In the genomic region with DNA sequence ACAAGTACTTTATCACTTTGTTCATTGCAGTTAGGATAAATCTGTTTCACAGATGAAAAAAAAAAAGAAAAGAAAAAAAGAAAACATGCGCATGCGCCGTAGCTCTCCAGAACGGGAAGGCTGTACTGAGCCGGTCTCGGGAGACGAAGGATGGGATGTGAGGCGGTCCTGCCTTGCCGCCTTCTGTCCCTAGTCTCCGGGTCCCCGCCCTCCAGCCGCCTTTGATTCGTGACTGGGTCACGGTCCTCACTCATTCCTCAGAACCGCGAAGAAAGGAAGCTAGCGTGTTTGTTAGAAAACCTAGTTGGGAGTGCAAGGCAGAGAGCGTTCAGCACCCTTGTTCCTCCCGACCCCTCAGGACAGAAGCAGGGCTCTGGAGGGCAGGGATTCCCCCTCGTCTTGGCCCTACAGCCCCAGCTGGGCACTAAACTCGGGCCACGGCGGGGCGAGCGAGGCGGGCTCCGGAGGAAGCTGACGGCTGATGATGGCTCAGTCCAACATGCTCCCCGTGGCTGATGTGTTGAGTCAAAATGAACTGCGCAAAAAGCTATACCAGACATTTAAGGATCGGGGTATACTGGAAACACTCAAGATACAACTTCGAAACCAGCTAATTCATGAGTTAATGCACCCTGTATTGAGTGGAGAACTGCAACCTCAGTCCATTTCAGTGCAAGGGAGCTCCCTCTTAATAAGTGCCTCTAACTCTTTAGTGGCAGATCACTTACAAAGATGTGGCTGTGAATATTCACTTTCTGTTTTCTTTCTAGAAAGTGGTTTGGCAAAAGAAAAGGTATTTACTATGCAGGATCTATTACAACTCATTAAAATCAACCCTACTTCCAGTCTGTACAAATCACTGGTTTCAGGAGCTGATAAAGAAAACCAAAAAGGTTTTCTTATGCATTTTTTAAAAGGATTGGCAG, we compare ENCODE assay signal across 10 cellular contexts. TPM values are rescaled to one million over a fixed set of nuclear protein-coding genes. Genes with fewer than 3 reads are reported as not detected.
DNase-seq lines count a peak whose midpoint lies in the region; ATAC-seq lines count a peak whose summit lies in the region.
"Had no signal": no experiment of that assay in that cellular context is flagged by ENCODE, and none has a peak within 500 bp of the region (broad histone marks: within the 10 kb centered on the region; RNA-seq: fewer than 3 reads in every experiment).

No MANE protein-coding gene starts in this region.

- intact Hi-C loops in activated naive CD4-positive, alpha-beta T cell treated with anti-CD3 and anti-CD28 coated beads for 36 hours (cut with micrococcal nuclease) = no loop called here
- intact Hi-C loops in left cardiac atrium (cut with DNase I) = no loop called here

- no peaks in the 10 kb centered on the region for H3K27me3 ChIP-seq in thymus (ENCODE audit: control insufficient read depth, insufficient read depth)

- peak; percentile 55 to 73 for ATAC-seq in activated T-cell treated with anti-CD3 and anti-CD28 coated beads, Interleukin-2, amount 50 U/mL, for 4 hours
- peak; percentile 44 to 73 for ATAC-seq in left cardiac atrium
- no peak for ATAC-seq in HG03280 (IDR thresholded peaks at IDR 0.05; ENCODE audit: unreplicated experiment)
- ATAC-seq in GM18519 (IDR thresholded peaks at IDR 0.05; ENCODE audit: low FRiP score, unreplicated experiment) = no peak

- no peaks in the 10 kb centered on the region for H3K4me1 Mint-ChIP-seq in activated naive CD4-positive, alpha-beta T cell treated with anti-CD3 and anti-CD28 coated beads for 36 hours (ENCODE audit: low read depth)
- H3K4me1 Mint-ChIP-seq in activated T-cell treated with anti-CD3 and anti-CD28 coated beads, Interleukin-2, amount 50 U/mL, for 4 hours (ENCODE audit: low read depth) = no peaks in the 10 kb centered on the region

- DNase-seq in activated naive CD4-positive, alpha-beta T cell treated with anti-CD3 and anti-CD28 coated beads for 36 hours = no peak
- DNase-seq in activated naive CD4-positive, alpha-beta T cell (lab: John Stamatoyannopoulos, UW) = no peak
- DNase-seq in activated T-cell treated with anti-CD3 and anti-CD28 coated beads, Interleukin-2, amount 50 U/mL, for 4 hours = no peak
- DNase-seq in left cardiac atrium = peak; percentile 40
- DNase-seq in putamen (ENCODE audit: low spot score) = no peak

- H3K27ac ChIP-seq in thymus (ENCODE audit: low read depth) = no peak overlapping the region
- H3K27ac ChIP-seq: C4-2B had no signal

- H3K36me3 Mint-ChIP-seq in activated naive CD4-positive, alpha-beta T cell treated with anti-CD3 and anti-CD28 coated beads for 36 hours (ENCODE audit: low read depth) = peaks cover 8% of the 10 kb centered on the region
- peaks cover 33% of the 10 kb centered on the region for H3K36me3 Mint-ChIP-seq in activated T-cell treated with anti-CD3 and anti-CD28 coated beads, Interleukin-2, amount 50 U/mL, for 4 hours (ENCODE audit: insufficient read depth)

- no peaks in the 10 kb centered on the region for H3K9me3 ChIP-seq in thymus (ENCODE audit: control insufficient read depth)

- H3K4me1 ChIP-seq in thymus (ENCODE audit: control insufficient read depth, insufficient read depth, low read length) = peaks cover under 1% of the 10 kb centered on the region

- CTCF ChIA-PET in activated naive CD4-positive, alpha-beta T cell treated with anti-CD3 and anti-CD28 coated beads for 36 hours (lab: Charles Lee) = interaction anchor here (1.2 kb wide), 1 partner anchor 24 kb away, joined by 3 read pairs; no protein-coding TSS in a partner anchor

- H3K36me3 ChIP-seq in thymus (ENCODE audit: control insufficient read depth, insufficient read depth) = peaks cover 16% of the 10 kb centered on the region

- peak overlapping the region; percentile 64 for H3K4me3 Mint-ChIP-seq in activated naive CD4-positive, alpha-beta T cell treated with anti-CD3 and anti-CD28 coated beads for 36 hours
- peak overlapping the region; percentile 78 for H3K4me3 Mint-ChIP-seq in activated T-cell treated with anti-CD3 and anti-CD28 coated beads, Interleukin-2, amount 50 U/mL, for 4 hours

- no peaks in the 10 kb centered on the region for H3K27me3 Mint-ChIP-seq in activated naive CD4-positive, alpha-beta T cell treated with anti-CD3 and anti-CD28 coated beads for 36 hours (ENCODE audit: low read depth)
- no peaks in the 10 kb centered on the region for H3K27me3 Mint-ChIP-seq in activated T-cell treated with anti-CD3 and anti-CD28 coated beads, Interleukin-2, amount 50 U/mL, for 4 hours (ENCODE audit: low read depth)

- 73% methylated on average over 32 of the region's 32 CpGs for WGBS in thymus

- H3K27ac Mint-ChIP-seq in activated naive CD4-positive, alpha-beta T cell treated with anti-CD3 and anti-CD28 coated beads for 36 hours = peak overlapping the region; percentile 41

- no peaks in the 10 kb centered on the region for H3K9me3 Mint-ChIP-seq in activated naive CD4-positive, alpha-beta T cell treated with anti-CD3 and anti-CD28 coated beads for 36 hours
- H3K9me3 Mint-ChIP-seq in activated T-cell treated with anti-CD3 and anti-CD28 coated beads, Interleukin-2, amount 50 U/mL, for 4 hours = no peaks in the 10 kb centered on the region

- peak overlapping the region; percentile 27 for H3K4me3 ChIP-seq in thymus (ENCODE audit: low read length)
- H3K4me3 ChIP-seq: lung had no signal

RNA-seq across cellular contexts. Expression of a gene that starts 40.0 kb away (rescaled TPM):
- total RNA-seq in activated naive CD4-positive, alpha-beta T cell treated with anti-CD3 and anti-CD28 coated beads for 36 hours = 1 to 10 TPM; 3.6 to 5.2 TPM
- 1 to 10 TPM; 1.4 to 4.2 (median 1.4) TPM for total RNA-seq in activated T-cell treated with anti-CD3 and anti-CD28 coated beads, Interleukin-2, amount 50 U/mL, for 4 hours
- total RNA-seq in left cardiac atrium = 1 to 10 TPM; 7.9 to 9.0 TPM
- polyA plus RNA-seq in thymus = 6.0 TPM

Comparison
In these comparisons a context has a peak if more than half of its experiments do, and no peak if none do; other contexts are left out.
1. ATAC-seq: peak in activated T-cell treated with anti-CD3 and anti-CD28 coated beads, Interleukin-2, amount 50 U/mL, for 4 hours (2 of 2) and left cardiac atrium (2 of 2); none in HG03280 (single experiment) and GM18519 (single experiment).